ENCODE assay signal across 23 cellular contexts in genomic region chr22:49863936-49864335, GRCh38. TPM values are rescaled to one million over a fixed set of nuclear protein-coding genes. Genes with fewer than 3 reads are reported as not detected.
DNase-seq lines count a peak whose midpoint lies in the region; ATAC-seq and TF ChIP-seq lines count a peak whose summit lies in the region.
"Had no signal": no experiment of that assay in that cellular context is flagged by ENCODE, and none has a peak within 500 bp of the region (broad histone marks: within the 10 kb centered on the region; RNA-seq: fewer than 3 reads in every experiment).

No MANE protein-coding gene starts in this region.

- peaks cover 16 to 37% of the 10 kb centered on the region in 2 donors for H3K36me3 Mint-ChIP-seq in activated T-cell treated with anti-CD3 and anti-CD28 coated beads, Interleukin-2, amount 50 U/mL, for 72 hours (ENCODE audit: insufficient read depth in 2 of 2)
- peaks cover 32% of the 10 kb centered on the region for H3K36me3 Mint-ChIP-seq in WTC11
- H3K36me3 Mint-ChIP-seq in naive thymus-derived CD8-positive, alpha-beta T cell = peaks cover 21 to 26% (median 23%) of the 10 kb centered on the region in 3 donors

- TF ChIP-seq CTCF in WTC11 (IDR thresholded peaks at IDR 0.05) (no peak), BE2C (IDR thresholded peaks at IDR 0.05; ENCODE audit: low read depth, low read length) (no peak)

- CTCF ChIA-PET in WTC11 (lab: Charles Lee) = no interaction called here

- H3K4me3 ChIP-seq in H7 (ENCODE audit: insufficient read depth, low read depth, low read length) (no peak overlapping the region), BE2C (ENCODE audit: low read depth, low read length) (no peak overlapping the region)
- H3K4me3 ChIP-seq: BLaER1, psoas muscle, sigmoid colon had no signal

- H3K27me3 ChIP-seq in H7 (ENCODE audit: control insufficient read depth, insufficient read depth, low read length) = no peaks in the 10 kb centered on the region
- no peaks in the 10 kb centered on the region for H3K27me3 ChIP-seq in BE2C
- H3K27me3 ChIP-seq: BLaER1, sigmoid colon had no signal

- ATAC-seq in activated T-cell treated with anti-CD3 and anti-CD28 coated beads, Interleukin-2, amount 50 U/mL, for 72 hours (replicated peaks in 1 of 2) = no peak
- ATAC-seq in WTC11 = no peak
- ATAC-seq in naive thymus-derived CD8-positive, alpha-beta T cell = peak; percentile 60 to 73
- ATAC-seq: left lobe of liver, psoas muscle had no signal

- H3K9me3 ChIP-seq in BE2C = no peaks in the 10 kb centered on the region; the same call in 1 of the 2 replicates

- H3K4me1 ChIP-seq in BE2C = peaks cover 3% of the 10 kb centered on the region; the same call in 1 of the 2 replicates
- H3K4me1 ChIP-seq: psoas muscle, sigmoid colon had no signal

- no peak overlapping the region for H3K4me3 Mint-ChIP-seq in activated T-cell treated with anti-CD3 and anti-CD28 coated beads, Interleukin-2, amount 50 U/mL, for 72 hours
- H3K4me3 Mint-ChIP-seq in WTC11 = no peak overlapping the region
- H3K4me3 Mint-ChIP-seq in naive thymus-derived CD8-positive, alpha-beta T cell = peak overlapping the region in 5 of 10 donors; percentile 2 to 56 (median 21)
- H3K4me3 Mint-ChIP-seq: memory B cell had no signal

- H3K27me3 Mint-ChIP-seq in activated T-cell treated with anti-CD3 and anti-CD28 coated beads, Interleukin-2, amount 50 U/mL, for 72 hours (ENCODE audit: low read depth) = no peaks in the 10 kb centered on the region
- H3K27me3 Mint-ChIP-seq in WTC11 (ENCODE audit: low read depth) = no peaks in the 10 kb centered on the region
- H3K27me3 Mint-ChIP-seq in naive thymus-derived CD8-positive, alpha-beta T cell = no peaks in the 10 kb centered on the region
- H3K27me3 Mint-ChIP-seq: memory B cell had no signal

- POLR2A ChIA-PET in WTC11 (lab: Charles Lee) = no interaction called here
- POLR2A ChIA-PET in naive thymus-derived CD8-positive, alpha-beta T cell (lab: Charles Lee) = interaction anchor here (1.1 kb wide), 1 partner anchor 9 kb away, joined by 4 read pairs; no protein-coding TSS in a partner anchor

- peaks cover 5% of the 10 kb centered on the region in 2 donors for H3K9me3 Mint-ChIP-seq in activated T-cell treated with anti-CD3 and anti-CD28 coated beads, Interleukin-2, amount 50 U/mL, for 72 hours
- H3K9me3 Mint-ChIP-seq in WTC11 = peaks cover 18% of the 10 kb centered on the region
- H3K9me3 Mint-ChIP-seq in naive thymus-derived CD8-positive, alpha-beta T cell = peaks cover 0 to 31% (median 18%) of the 10 kb centered on the region in 9 donors

- peak overlapping the region; percentile 26 for H3K27ac Mint-ChIP-seq in activated T-cell treated with anti-CD3 and anti-CD28 coated beads, Interleukin-2, amount 50 U/mL, for 72 hours
- 0 out of 2 replicates have a peak overlapping the region, but pooled peaks have one; percentile 11 for H3K27ac Mint-ChIP-seq in WTC11
- H3K27ac Mint-ChIP-seq in naive thymus-derived CD8-positive, alpha-beta T cell = peak overlapping the region in 9 of 10 donors; percentile 16 to 87 (median 73)
- H3K27ac Mint-ChIP-seq: memory B cell had no signal

- no peak for DNase-seq in activated T-cell treated with anti-CD3 and anti-CD28 coated beads, Interleukin-2, amount 50 U/mL, for 72 hours
- no peak for DNase-seq in activated T-cell treated with anti-CD3 and anti-CD28 coated beads for 4 hours
- DNase-seq in H7 = peak; percentile 16
- DNase-seq in WTC11 (ENCODE audit: low spot score) = no peak
- no peak for DNase-seq in naive thymus-derived CD8-positive, alpha-beta T cell
- no peak for DNase-seq in BE2C
- no peak for DNase-seq in germinal center (ENCODE audit: low spot score)
- no peak for DNase-seq in NOMO-1 treated with dmso at 0.1 percent for 144 hours (lab: John Stamatoyannopoulos, UW; ENCODE audit: unreplicated experiment)
- DNase-seq: activated CD4-positive, alpha-beta T cell treated with anti-CD3 and anti-CD28 coated beads, Interleukin-2, amount 50 U/mL, for 48 hours; cerebellar nuclear complex; Kasumi-1; NCI-H1092; NCI-H1694 treated with DMSO at 0.1 percent for 48 hours; NCI-H2171; NCI-H510A; nucleus accumbens; psoas muscle; sigmoid colon; stimulated activated naive CD4-positive, alpha-beta T cell treated with Interleukin-2 at 50 U/mL for 16 hours; T-helper 9 cell had no signal

- H3K36me3 ChIP-seq in H7 (replicated peaks; ENCODE audit: control insufficient read depth, insufficient read depth, low read length) (no peaks in the 10 kb centered on the region), BE2C (peaks cover 10% of the 10 kb centered on the region)
- H3K36me3 ChIP-seq: sigmoid colon had no signal

- H3K4me1 Mint-ChIP-seq in activated T-cell treated with anti-CD3 and anti-CD28 coated beads, Interleukin-2, amount 50 U/mL, for 72 hours (ENCODE audit: low read depth) = peaks cover 68% of the 10 kb centered on the region
- H3K4me1 Mint-ChIP-seq in WTC11 = peaks cover 23% of the 10 kb centered on the region
- peaks cover 30 to 68% (median 52%) of the 10 kb centered on the region in 4 donors for H3K4me1 Mint-ChIP-seq in naive thymus-derived CD8-positive, alpha-beta T cell

TF ChIP-seq in WTC11, 78 proteins besides CTCF, POLR2A, EP300 and RAD21 (continues in another document):
- TF ChIP-seq FOXK1 (CRISPR knock-in tag; IDR thresholded peaks at IDR 0.05) (no peak), SMAD4 (CRISPR knock-in tag; IDR thresholded peaks at IDR 0.05) (no peak), ATF2 (CRISPR knock-in tag; IDR thresholded peaks at IDR 0.05; ENCODE audit: borderline replicate concordance, low read depth) (no peak), GABPB1 (CRISPR knock-in tag; IDR thresholded peaks at IDR 0.05) (no peak), SOX15 (CRISPR knock-in tag; IDR thresholded peaks at IDR 0.05) (no peak), PRRX2 (CRISPR knock-in tag; IDR thresholded peaks at IDR 0.05) (no peak), ZNF512 (CRISPR knock-in tag; IDR thresholded peaks at IDR 0.05; ENCODE audit: borderline replicate concordance) (no peak)

RNA-seq across cellular contexts. Expression of gene ZBED4, which starts 10.3 kb away (rescaled TPM):
- total RNA-seq in activated T-cell treated with anti-CD3 and anti-CD28 coated beads, Interleukin-2, amount 50 U/mL, for 72 hours = 10 to 100 TPM; 22.3 to 23.6 TPM
- total RNA-seq in H7 (2014; rRNA removed; shearing (Covaris generic)) = 23.1 and 25.0 TPM in 2 replicates
- 24.7 to 29.2 TPM (median 24.8 TPM) in 3 replicates for total RNA-seq in WTC11 (2021)
- total RNA-seq in naive thymus-derived CD8-positive, alpha-beta T cell = 10 to 100 TPM; 17.6 to 18.1 TPM
- polyA plus RNA-seq in naive thymus-derived CD8-positive, alpha-beta T cell = 10 to 100 TPM in 1 of 3 donors, 1 to 10 TPM in 2; 5.5 to 11.4 (median 8.1) TPM
- polyA plus RNA-seq in BE2C (2012; ENCODE audit: insufficient read depth, insufficient read length, low read depth) = 31.0 TPM

RNA-seq across cellular contexts. Expression of gene BRD1, which starts 36.3 kb away (rescaled TPM):
- total RNA-seq in activated T-cell treated with anti-CD3 and anti-CD28 coated beads, Interleukin-2, amount 50 U/mL, for 72 hours = 10 to 100 TPM; 42.3 to 43.4 TPM
- 24.9 and 29.5 TPM in 2 replicates for total RNA-seq in H7 (2014; rRNA removed; shearing (Covaris generic))
- 36.4 to 37.9 TPM (median 36.6 TPM) in 3 replicates for total RNA-seq in WTC11 (2021)
- total RNA-seq in naive thymus-derived CD8-positive, alpha-beta T cell = 10 to 100 TPM; 80.9 to 86.8 TPM
- polyA plus RNA-seq in naive thymus-derived CD8-positive, alpha-beta T cell = 1 to 10 TPM; 1.9 to 3.7 (median 2.2) TPM
- polyA plus RNA-seq in BE2C (2012; ENCODE audit: insufficient read depth, insufficient read length, low read depth) = 61.6 TPM

RNA-seq across cellular contexts. Expression of gene ALG12, which starts 54.3 kb away (rescaled TPM):
- 10 to 100 TPM; 11.7 to 13.6 TPM for total RNA-seq in activated T-cell treated with anti-CD3 and anti-CD28 coated beads, Interleukin-2, amount 50 U/mL, for 72 hours
- total RNA-seq in H7 (2014; rRNA removed; shearing (Covaris generic)) = 28.5 and 32.9 TPM in 2 replicates
- total RNA-seq in WTC11 (2021) = 26.5 to 29.2 TPM (median 26.7 TPM) in 3 replicates
- 10 to 100 TPM; 20.3 to 23.6 TPM for total RNA-seq in naive thymus-derived CD8-positive, alpha-beta T cell
- polyA plus RNA-seq in naive thymus-derived CD8-positive, alpha-beta T cell = 10 to 100 TPM; 10.8 to 17.0 (median 16.9) TPM
- 36.3 TPM for polyA plus RNA-seq in BE2C (2012; ENCODE audit: insufficient read depth, insufficient read length, low read depth)

RNA-seq across cellular contexts. Expression of gene CRELD2, which starts 54.5 kb away (rescaled TPM):
- 10 to 100 TPM; 24.4 to 33.2 TPM for total RNA-seq in activated T-cell treated with anti-CD3 and anti-CD28 coated beads, Interleukin-2, amount 50 U/mL, for 72 hours
- 22.8 and 45.6 TPM in 2 replicates for total RNA-seq in H7 (2014; rRNA removed; shearing (Covaris generic))
- 34.9 to 42.8 TPM (median 35.2 TPM) in 3 replicates for total RNA-seq in WTC11 (2021)
- 10 to 100 TPM; 22.1 to 28.0 TPM for total RNA-seq in naive thymus-derived CD8-positive, alpha-beta T cell
- 10 to 100 TPM; 35.8 to 43.6 (median 37.0) TPM for polyA plus RNA-seq in naive thymus-derived CD8-positive, alpha-beta T cell
- 33.2 TPM for polyA plus RNA-seq in BE2C (2012; ENCODE audit: insufficient read depth, insufficient read length, low read depth)

Comparison
In these comparisons a context has a peak if more than half of its experiments do, and no peak if none do; other contexts are left out.
1. ATAC-seq: peak in naive thymus-derived CD8-positive, alpha-beta T cell (2 of 2); none in activated T-cell treated with anti-CD3 and anti-CD28 coated beads, Interleukin-2, amount 50 U/mL, for 72 hours (0 of 2) and WTC11 (single experiment).
2. H3K27ac Mint-ChIP-seq: peak in every context shown above with its lines; median percentile 73 in naive thymus-derived CD8-positive, alpha-beta T cell; 26 in activated T-cell treated with anti-CD3 and anti-CD28 coated beads, Interleukin-2, amount 50 U/mL, for 72 hours; 11 in WTC11.